Comparison of ENCODE assay signal across 8 cellular contexts in genomic region chr13:49443689-49444516, GRCh38. TPM values are rescaled to one million over a fixed set of nuclear protein-coding genes. Genes with fewer than 3 reads are reported as not detected.
DNase-seq lines count a peak whose midpoint lies in the region; ATAC-seq and TF ChIP-seq lines count a peak whose summit lies in the region.

CAB39L (minus strand) TSS chr13:49444064; CDS start chr13:49382910, 61,154 bp downstream.
SETDB2 (plus strand) TSS chr13:49444274; CDS start chr13:49451894, 7,620 bp downstream.

- H3K4me3 ChIP-seq in epithelial cell of proximal tubule (ENCODE audit: low read depth, low read length): peak within 1 kb of the TSS; percentile 88

- TF ChIP-seq CTCF in epithelial cell of proximal tubule (conservative IDR thresholded peaks at IDR 0.05; ENCODE audit: low read depth, low read length): peak; percentile 34

- peak; percentile 92 for ATAC-seq in GM21526 (IDR thresholded peaks at IDR 0.05; ENCODE audit: low FRiP score, unreplicated experiment)

- DNase-seq in DMS114 treated with DMSO at 0.1 percent for 48 hours (lab: John Stamatoyannopoulos, UW; ENCODE audit: unreplicated experiment) (peak; percentile 88), HuH-7.5 (ENCODE audit: low spot score) (peak; percentile 68), OCI-M1 (lab: John Stamatoyannopoulos, UW) (peak; percentile 99), epithelial cell of proximal tubule (ENCODE audit: low read depth) (peak; percentile 89), mucosa of gallbladder (ENCODE audit: low spot score) (peak; percentile 100)
- DNase-seq in activated T-cell treated with anti-CD3 and anti-CD28 coated beads, Interleukin-2, amount 50 U/mL, for 1 hour: peak; percentile 98
- DNase-seq in stimulated activated CD8-positive, alpha-beta memory T cell treated with anti-CD3 and anti-CD28 coated beads, Interleukin-4, amount 100 ng/mL, for 4 hours (ENCODE audit: low read depth in 2 of 2, low spot score in 1 of 2): peak; percentile 95 to 99

RNA-seq across cellular contexts. Expression of gene CAB39L, which starts in this region (rescaled TPM):
- 5.2 and 7.2 TPM in 2 replicates for total RNA-seq in epithelial cell of proximal tubule
- 27.5 TPM for total RNA-seq in mucosa of gallbladder

RNA-seq across cellular contexts. Expression of gene SETDB2, which starts in this region (rescaled TPM):
- total RNA-seq in epithelial cell of proximal tubule (4.3 and 5.2 TPM in 2 replicates), mucosa of gallbladder (9.8 TPM)

Comparison
In these comparisons a context has a peak if more than half of its experiments do, and no peak if none do; other contexts are left out.
1. Peak in every context shown above with its lines: DNase-seq, ATAC-seq and H3K4me3 ChIP-seq.